In the genomic region with DNA sequence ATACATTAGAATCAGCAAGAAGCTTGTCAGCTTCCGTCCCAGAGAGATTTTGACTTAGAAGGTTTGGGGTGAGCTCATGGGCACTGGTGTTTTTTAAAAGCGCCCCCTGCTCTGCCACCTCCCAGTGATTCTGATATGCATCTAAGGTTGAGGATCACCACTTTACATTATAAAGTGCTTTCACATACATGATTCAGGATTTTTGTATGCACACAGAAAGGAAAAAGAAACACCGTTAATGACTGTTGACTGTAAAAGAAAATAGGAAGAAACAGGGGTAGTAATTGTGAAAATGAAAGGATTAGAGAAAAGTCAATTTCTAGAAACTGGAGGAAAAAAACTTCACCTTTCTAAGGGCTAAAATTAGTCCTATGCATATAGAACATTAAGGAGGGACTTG, we compare ENCODE assay signal across 14 cellular contexts. TPM values are rescaled to one million over a fixed set of nuclear protein-coding genes. Genes with fewer than 3 reads are reported as not detected.
DNase-seq lines count a peak whose midpoint lies in the region; ATAC-seq and TF ChIP-seq lines count a peak whose summit lies in the region.
"Had no signal": no experiment of that assay in that cellular context is flagged by ENCODE, and none has a peak within 500 bp of the region (broad histone marks: within the 10 kb centered on the region; RNA-seq: fewer than 3 reads in every experiment).

No MANE protein-coding gene starts in this region.

- H3K36me3 Mint-ChIP-seq in activated T-cell treated with anti-CD3 and anti-CD28 coated beads, Interleukin-2, amount 50 U/mL, for 24 hours (ENCODE audit: low read depth) = peaks cover 6% of the 10 kb centered on the region
- H3K36me3 Mint-ChIP-seq in natural killer cell (no peaks in the 10 kb centered on the region), MCF 10A (ENCODE audit: insufficient read depth, unreplicated experiment) (no peaks in the 10 kb centered on the region)

- CTCF ChIA-PET in MCF 10A (lab: Yijun Ruan, JAX) = interaction anchor here (0.6 to 2.7 kb wide), 5 partner anchors 9 to 161 kb away, joined by 3 to 15 read pairs (median 9); no protein-coding TSS in a partner anchor

- POLR2A ChIA-PET in MCF 10A (lab: Yijun Ruan, JAX) = interaction anchor here (1.1 kb wide), 1 partner anchor 20 kb away, joined by 3 read pairs; no protein-coding TSS in a partner anchor

- no peaks in the 10 kb centered on the region for H3K9me3 Mint-ChIP-seq in activated T-cell treated with anti-CD3 and anti-CD28 coated beads, Interleukin-2, amount 50 U/mL, for 24 hours
- H3K9me3 Mint-ChIP-seq in natural killer cell (no peaks in the 10 kb centered on the region), MCF 10A (ENCODE audit: unreplicated experiment) (no peaks in the 10 kb centered on the region)

- H3K4me1 Mint-ChIP-seq in activated T-cell treated with anti-CD3 and anti-CD28 coated beads, Interleukin-2, amount 50 U/mL, for 24 hours (ENCODE audit: low read depth) = peaks cover 36% of the 10 kb centered on the region
- H3K4me1 Mint-ChIP-seq in natural killer cell (peaks cover 21 to 56% of the 10 kb centered on the region in 2 donors), MCF 10A (ENCODE audit: insufficient read depth, unreplicated experiment) (peaks cover 6% of the 10 kb centered on the region)

- intact Hi-C loops in natural killer cell (cut with micrococcal nuclease) = no loop called here
- intact Hi-C loops in MCF 10A (cut with micrococcal nuclease) = no loop called here

- no peak for DNase-seq in activated T-cell treated with anti-CD3 and anti-CD28 coated beads, Interleukin-2, amount 50 U/mL, for 24 hours
- no peak for DNase-seq in activated T-cell treated with anti-CD3 and anti-CD28 coated beads for 4 hours
- DNase-seq in natural killer cell = no peak
- DNase-seq in MCF 10A (ENCODE audit: unreplicated experiment) = no peak
- DNase-seq: DMS79, foreskin melanocyte, islet precursor cell, NCI-H1417 treated with DMSO at 0.1 percent for 48 hours, SHP77 treated with DMSO at 0.1 percent for 48 hours, thyroid gland had no signal

- BruUV-seq in MCF 10A (replicated peaks; lab: Mats Ljungman, UMichigan) = no TSS peak

- peak overlapping the region; percentile 15 for H3K4me3 Mint-ChIP-seq in activated T-cell treated with anti-CD3 and anti-CD28 coated beads, Interleukin-2, amount 50 U/mL, for 24 hours
- H3K4me3 Mint-ChIP-seq in natural killer cell = no peak overlapping the region
- H3K4me3 Mint-ChIP-seq in MCF 10A (ENCODE audit: unreplicated experiment) = no peak overlapping the region

- H3K27ac Mint-ChIP-seq in activated T-cell treated with anti-CD3 and anti-CD28 coated beads, Interleukin-2, amount 50 U/mL, for 24 hours = no peak overlapping the region
- peak overlapping the region; percentile 63 to 73 for H3K27ac Mint-ChIP-seq in natural killer cell
- no peak overlapping the region for H3K27ac Mint-ChIP-seq in MCF 10A (ENCODE audit: low read depth, unreplicated experiment)

- TF ChIP-seq CTCF in natural killer cell (IDR thresholded peaks at IDR 0.05) (no peak), MCF 10A (IDR thresholded peaks at IDR 0.05; ENCODE audit: unreplicated experiment) (no peak)

- ATAC-seq in GM21717 (IDR thresholded peaks at IDR 0.05; ENCODE audit: unreplicated experiment) (peak; percentile 64), HG03521 (IDR thresholded peaks at IDR 0.05; ENCODE audit: unreplicated experiment) (peak; percentile 56), natural killer cell (no peak), GM21526 (IDR thresholded peaks at IDR 0.05; ENCODE audit: low FRiP score, unreplicated experiment) (no peak), HG02970 (IDR thresholded peaks at IDR 0.05; ENCODE audit: low FRiP score, unreplicated experiment) (no peak)

- no peaks in the 10 kb centered on the region for H3K27me3 Mint-ChIP-seq in activated T-cell treated with anti-CD3 and anti-CD28 coated beads, Interleukin-2, amount 50 U/mL, for 24 hours
- H3K27me3 Mint-ChIP-seq in natural killer cell (ENCODE audit: low read depth in 2 of 2) (no peaks in the 10 kb centered on the region), MCF 10A (ENCODE audit: insufficient read depth, unreplicated experiment) (no peaks in the 10 kb centered on the region)

RNA-seq across cellular contexts. Expression of gene PLCXD2, which starts 25.6 kb away (rescaled TPM):
- 10 to 100 TPM; 31.6 to 37.5 (median 32.5) TPM for total RNA-seq in natural killer cell
- total RNA-seq in MCF 10A (2022) = 2.8 TPM in 2 replicates

Comparison
In these comparisons a context has a peak if more than half of its experiments do, and no peak if none do; other contexts are left out.
1. H3K27ac Mint-ChIP-seq: peak in natural killer cell (2 of 2); none in activated T-cell treated with anti-CD3 and anti-CD28 coated beads, Interleukin-2, amount 50 U/mL, for 24 hours (single experiment) and MCF 10A (single experiment).
2. ATAC-seq: peak in GM21717 (single experiment) and HG03521 (single experiment); none in natural killer cell (0 of 3), GM21526 (single experiment) and HG02970 (single experiment).